In genomic region chr6:26156105-26156849, GRCh38 we compare ENCODE assay signal across 8 cellular contexts.
DNase-seq lines count a peak whose midpoint lies in the region; ATAC-seq, FAIRE-seq and TF ChIP-seq lines count a peak whose summit lies in the region.

No MANE protein-coding gene starts in this region.

- no peaks in the 10 kb centered on the region for H3K27me3 ChIP-seq in bronchial epithelial cell (ENCODE audit: control insufficient read depth, insufficient read depth, low read length)
- H3K27me3 ChIP-seq in smooth muscle cell (ENCODE audit: low read depth): no peaks in the 10 kb centered on the region

- peaks cover 17% of the 10 kb centered on the region for H4K20me1 ChIP-seq in smooth muscle cell (ENCODE audit: low read depth)

- peak overlapping the region; percentile 61 for H3K9ac ChIP-seq in smooth muscle cell (ENCODE audit: low read depth)

- no peaks in the 10 kb centered on the region for H3K36me3 ChIP-seq in bronchial epithelial cell (ENCODE audit: control insufficient read depth, insufficient read depth, low read length)
- H3K36me3 ChIP-seq in smooth muscle cell (ENCODE audit: low read depth): no peaks in the 10 kb centered on the region

- DNase-seq in A172 (ENCODE audit: low spot score) (peak; percentile 77), NCI-H2171 treated with DMSO at 0.1 percent for 48 hours (lab: John Stamatoyannopoulos, UW) (peak; percentile 84), bronchial epithelial cell (ENCODE audit: low read depth) (peak; percentile 78), inferior parietal cortex (ENCODE audit: extremely low spot score) (peak; percentile 92), smooth muscle cell (lab: John Stamatoyannopoulos, UW; ENCODE audit: unreplicated experiment) (peak; percentile 55)

- no peak for FAIRE-seq in bronchial epithelial cell (lab: Jason Lieb, UNC)

- no peaks in the 10 kb centered on the region for H3K9me3 ChIP-seq in smooth muscle cell (replicated peaks; ENCODE audit: low read depth)

- peak; percentile 36 for ATAC-seq in HG03066 (IDR thresholded peaks at IDR 0.05; ENCODE audit: low read depth, unreplicated experiment)

- peak; percentile 100 for TF ChIP-seq POLR2A in GM18526 (IDR thresholded peaks at IDR 0.05; ENCODE audit: extremely low read depth, insufficient read length)

- under 1% methylated on average over 61 of the region's 61 CpGs for WGBS in smooth muscle cell (ENCODE audit: low lambda C conversion rate)

- H2AFZ ChIP-seq in smooth muscle cell (ENCODE audit: low read depth): peak overlapping the region; percentile 82

- peaks cover 4% of the 10 kb centered on the region for H3F3A ChIP-seq in smooth muscle cell (ENCODE audit: low read depth)

- peak overlapping the region; percentile 75 for H3K27ac ChIP-seq in smooth muscle cell (ENCODE audit: low read depth)

- H3K79me2 ChIP-seq in smooth muscle cell (ENCODE audit: low read depth): peaks cover 16% of the 10 kb centered on the region

- peaks cover 4% of the 10 kb centered on the region for H3K4me1 ChIP-seq in smooth muscle cell (ENCODE audit: low read depth)

- H3K4me3 ChIP-seq in WI38 (ENCODE audit: low read depth, low read length): peak overlapping the region; percentile 82
- peak overlapping the region; percentile 76 for H3K4me3 ChIP-seq in bronchial epithelial cell (ENCODE audit: low read depth, low read length)
- H3K4me3 ChIP-seq in smooth muscle cell: peak overlapping the region; percentile 78

- H3K4me2 ChIP-seq in smooth muscle cell: peak overlapping the region; percentile 85

- TF ChIP-seq CTCF in WI38 (IDR thresholded peaks at IDR 0.05; ENCODE audit: low read depth, low read length) (no peak), bronchial epithelial cell (IDR thresholded peaks at IDR 0.05; ENCODE audit: insufficient read depth, low read length, severe bottlenecking) (peak; percentile 16), smooth muscle cell (IDR thresholded peaks at IDR 0.05; ENCODE audit: borderline replicate concordance, insufficient read depth, poor library complexity, severe bottlenecking) (no peak)

Comparison
In these comparisons a context has a peak if more than half of its experiments do, and no peak if none do; other contexts are left out.
1. Peak in every context shown above with its lines: DNase-seq, ATAC-seq, H3K4me3 ChIP-seq and H3K27ac ChIP-seq.